Comparison of ENCODE assay signal across 1 cellular context in genomic region chr20:61608275-61609085, GRCh38.
TF ChIP-seq lines count a peak whose summit lies in the region.

No MANE protein-coding gene starts in this region.

TF ChIP-seq in HepG2, 621 proteins besides CTCF, POLR2A, EP300 and RAD21 (continued from another document):
- no peak for TF ChIP-seq ZNF503 (CRISPR knock-in tag; IDR thresholded peaks at IDR 0.05)
- TF ChIP-seq ZNF737 (CRISPR knock-in tag; IDR thresholded peaks at IDR 0.05; ENCODE audit: borderline replicate concordance): no peak
- no peak for TF ChIP-seq ZNF646 (CRISPR knock-in tag; IDR thresholded peaks at IDR 0.05)
- TF ChIP-seq ZSCAN31 (CRISPR knock-in tag; IDR thresholded peaks at IDR 0.05; ENCODE audit: low read depth): 0 out of 2 replicates have a peak, but pooled peaks have one; percentile 34
- peak; percentile 52; the same call in 1 of the 2 replicates for TF ChIP-seq KLF6 (CRISPR knock-in tag; IDR thresholded peaks at IDR 0.05)
- peak; percentile 37; the same call in 1 of the 2 replicates for TF ChIP-seq SAP130 (CRISPR knock-in tag; IDR thresholded peaks at IDR 0.05; ENCODE audit: low read depth)
- TF ChIP-seq ATF1 (CRISPR knock-in tag; IDR thresholded peaks at IDR 0.05): no peak
- TF ChIP-seq ZNF557 (CRISPR knock-in tag; IDR thresholded peaks at IDR 0.05): 0 out of 2 replicates have a peak, but pooled peaks have one; percentile 81
- no peak for TF ChIP-seq ZNF75D (CRISPR knock-in tag; IDR thresholded peaks at IDR 0.05; ENCODE audit: borderline replicate concordance)
- no peak for TF ChIP-seq GATAD2A (CRISPR knock-in tag; IDR thresholded peaks at IDR 0.05)
- TF ChIP-seq SMAD3 (CRISPR knock-in tag; IDR thresholded peaks at IDR 0.05): 0 out of 2 replicates have a peak, but pooled peaks have one; percentile 37
- 0 out of 2 replicates have a peak, but pooled peaks have one; percentile 58 for TF ChIP-seq NRL (CRISPR knock-in tag; IDR thresholded peaks at IDR 0.05; ENCODE audit: borderline replicate concordance)
- peak; percentile 81; the same call in 1 of the 2 replicates for TF ChIP-seq ZBTB20 (CRISPR knock-in tag; IDR thresholded peaks at IDR 0.05; ENCODE audit: borderline replicate concordance, low read depth)
- TF ChIP-seq CEBPZ (IDR thresholded peaks at IDR 0.05; ENCODE audit: low read length): no peak
- 0 out of 2 replicates have a peak, but pooled peaks have one; percentile 63 for TF ChIP-seq ZNF83 (CRISPR knock-in tag; IDR thresholded peaks at IDR 0.05; ENCODE audit: borderline replicate concordance)
- TF ChIP-seq SCMH1 (CRISPR knock-in tag; IDR thresholded peaks at IDR 0.05; ENCODE audit: borderline replicate concordance): no peak
- peak; percentile 81; the same call in 1 of the 2 replicates for TF ChIP-seq ZBTB44 (CRISPR knock-in tag; IDR thresholded peaks at IDR 0.05)
- peak; percentile 91 for TF ChIP-seq WIZ (CRISPR knock-in tag; IDR thresholded peaks at IDR 0.05)
- no peak for TF ChIP-seq ZNF710 (CRISPR knock-in tag; IDR thresholded peaks at IDR 0.05; ENCODE audit: borderline replicate concordance)
- TF ChIP-seq AHR (CRISPR knock-in tag; IDR thresholded peaks at IDR 0.05): 0 out of 2 replicates have a peak, but pooled peaks have one; percentile 6
- TF ChIP-seq XRCC5 (optimal IDR thresholded peaks at IDR 0.05; ENCODE audit: low read length): peak; percentile 16
- no peak for TF ChIP-seq BRF2 (CRISPR knock-in tag; IDR thresholded peaks at IDR 0.05)
- TF ChIP-seq BORCS8-MEF2B (CRISPR knock-in tag; IDR thresholded peaks at IDR 0.05): peak; percentile 71; the same call in 1 of the 2 replicates
- peak; percentile 64; the same call in 1 of the 2 replicates for TF ChIP-seq ZNF430 (CRISPR knock-in tag; IDR thresholded peaks at IDR 0.05)
- TF ChIP-seq KDM6A (CRISPR knock-in tag; IDR thresholded peaks at IDR 0.05; ENCODE audit: low read depth): no peak
- TF ChIP-seq FOSL2 (CRISPR knock-in tag; IDR thresholded peaks at IDR 0.05): peak; percentile 32; the same call in 1 of the 2 replicates
- TF ChIP-seq ZNF441 (CRISPR knock-in tag; IDR thresholded peaks at IDR 0.05; ENCODE audit: borderline replicate concordance): peak; percentile 69; the same call in 1 of the 2 replicates
- no peak for TF ChIP-seq KDM4B (CRISPR knock-in tag; IDR thresholded peaks at IDR 0.05)
- TF ChIP-seq SRY (CRISPR knock-in tag; IDR thresholded peaks at IDR 0.05): 0 out of 2 replicates have a peak, but pooled peaks have one; percentile 51
- TF ChIP-seq ZNF232 (CRISPR knock-in tag; IDR thresholded peaks at IDR 0.05; ENCODE audit: borderline replicate concordance): 0 out of 2 replicates have a peak, but pooled peaks have one; percentile 80
- TF ChIP-seq HOXA9 (CRISPR knock-in tag; IDR thresholded peaks at IDR 0.05; ENCODE audit: borderline replicate concordance): peak; percentile 76; the same call in 1 of the 2 replicates
- TF ChIP-seq MIXL1 (CRISPR knock-in tag; IDR thresholded peaks at IDR 0.05): no peak
TF ChIP-seq in HepG2: peak in this region for 70.
